In genomic region chr3:32238816-32239637, GRCh38 we compare ENCODE assay signal across 8 cellular contexts. TPM values are rescaled to one million over a fixed set of nuclear protein-coding genes. Genes with fewer than 3 reads are reported as not detected.
A peak's percentile ranks its signal among the peaks of the same experiment; 100 is the strongest.
DNase-seq lines count a peak whose midpoint lies in the region; ATAC-seq and TF ChIP-seq lines count a peak whose summit lies in the region.

No MANE protein-coding gene starts in this region.

- no peak for TF ChIP-seq CTCF in A673 (conservative IDR thresholded peaks at IDR 0.05; ENCODE audit: low read depth, low read length)
- TF ChIP-seq CTCF in WERI-Rb-1 (IDR thresholded peaks at IDR 0.05; ENCODE audit: low read depth, low read length), result no peak
- no peak for TF ChIP-seq CTCF in liver (IDR thresholded peaks at IDR 0.05; ENCODE audit: low read depth, low read length, missing input control)

- BruUV-seq in A673 (replicated peaks; lab: Mats Ljungman, UMichigan), result no TSS peak

- in situ Hi-C loops in KBM-7 (cut with MboI; ENCODE audit: low pct_unique_long_range_greater_than_20kb, low sequenced_read_pairs), result no loop called here

- under 1% methylated on average over 56 of the region's 56 CpGs for WGBS in liver

- peak overlapping the region; percentile 66 for H3K4me3 ChIP-seq in A673 (ENCODE audit: low read depth, low read length, poor library complexity, severe bottlenecking)
- peak overlapping the region; percentile 69 for H3K4me3 ChIP-seq in WERI-Rb-1 (ENCODE audit: low read depth, low read length)
- peak overlapping the region; percentile 80 to 93 (median 82) for H3K4me3 ChIP-seq in liver (ENCODE audit: low read depth in 1 of 3, low read length in 3 of 3)

- POLR2A ChIA-PET in A673 (lab: Charles Lee; ENCODE audit: low non-redundant PET), result no interaction called here

- no peaks in the 10 kb centered on the region for H3K9me3 ChIP-seq in A673 (ENCODE audit: low read depth, low read length, poor library complexity, severe bottlenecking)
- H3K9me3 ChIP-seq in WERI-Rb-1 (ENCODE audit: severe bottlenecking), result no peaks in the 10 kb centered on the region
- no peaks in the 10 kb centered on the region for H3K9me3 ChIP-seq in liver (ENCODE audit: control insufficient read depth in 4 of 4, low read length in 3 of 4)

- ATAC-seq in GM18867 (IDR thresholded peaks at IDR 0.05; ENCODE audit: unreplicated experiment), result peak; percentile 39

- no peak for TF ChIP-seq RAD21 in liver (IDR thresholded peaks at IDR 0.05)

- intact Hi-C loops in A673 (cut with micrococcal nuclease; ENCODE audit: unreplicated experiment), result loop anchor here (5.0 kb wide), 1 partner anchor 62 kb away; no protein-coding TSS in a partner anchor

- peak; percentile 45 for DNase-seq in A673 (ENCODE audit: low spot score)
- peak; percentile 55 for DNase-seq in KBM-7
- DNase-seq in WERI-Rb-1, result peak; percentile 38
- peak; percentile 30 for DNase-seq in dedifferentiated amniotic fluid mesenchymal stem cell (ENCODE audit: extremely low spot score)
- peak; percentile 12 for DNase-seq in stimulated activated CD8-positive, alpha-beta memory T cell treated with anti-CD3 and anti-CD28 coated beads, Interleukin-12 subunit alpha, Interleukin-12 subunit beta, amount 100 ng/mL, for 4 hours (ENCODE audit: low read depth)
- no peak for DNase-seq in NCI-H128 (lab: John Stamatoyannopoulos, UW; ENCODE audit: unreplicated experiment)

- H3K36me3 ChIP-seq in A673 (ENCODE audit: insufficient read depth, low read length, poor library complexity, severe bottlenecking) (no peaks in the 10 kb centered on the region), WERI-Rb-1 (no peaks in the 10 kb centered on the region), liver (ENCODE audit: control insufficient read depth in 4 of 4, insufficient read depth in 3 of 4, low read depth in 1 of 4, low read length in 3 of 4) (no peaks in the 10 kb centered on the region)

- peak overlapping the region in 1 of 2 donors; percentile 79 for H3K9ac ChIP-seq in liver (ENCODE audit: low read depth in 1 of 2, low read length in 2 of 2)

- H3K4me1 ChIP-seq in A673 (ENCODE audit: insufficient read depth, low read length, poor library complexity, severe bottlenecking) (no peaks in the 10 kb centered on the region), liver (ENCODE audit: control insufficient read depth in 4 of 4, insufficient read depth in 4 of 4, low read length in 3 of 4) (peaks cover 8 to 62% (median 44%) of the 10 kb centered on the region in 4 donors)

- H3K27ac ChIP-seq in A673 (ENCODE audit: low read depth, low read length, poor library complexity, severe bottlenecking) (no peak overlapping the region), WERI-Rb-1 (no peak overlapping the region), liver (ENCODE audit: low read depth in 1 of 2, low read length in 2 of 2) (peak overlapping the region; percentile 48 to 87)

- H3K27me3 ChIP-seq in A673 (replicated peaks; ENCODE audit: insufficient read depth, low read depth, low read length, poor library complexity), result peaks cover 23% of the 10 kb centered on the region
- no peaks in the 10 kb centered on the region for H3K27me3 ChIP-seq in WERI-Rb-1 (ENCODE audit: insufficient read depth, low read depth, severe bottlenecking)
- no peaks in the 10 kb centered on the region for H3K27me3 ChIP-seq in liver (ENCODE audit: control insufficient read depth in 4 of 4, insufficient read depth in 4 of 4, low read length in 3 of 4)

- CTCF ChIA-PET in A673 (lab: Charles Lee), result no interaction called here

TF ChIP-seq in liver, 16 proteins besides CTCF, POLR2A, EP300 and RAD21:
- TF ChIP-seq RXRA (IDR thresholded peaks at IDR 0.05), result no peak
- TF ChIP-seq, protein P1, sequence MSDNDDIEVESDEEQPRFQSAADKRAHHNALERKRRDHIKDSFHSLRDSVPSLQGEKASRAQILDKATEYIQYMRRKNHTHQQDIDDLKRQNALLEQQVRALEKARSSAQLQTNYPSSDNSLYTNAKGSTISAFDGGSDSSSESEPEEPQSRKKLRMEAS (IDR thresholded peaks at IDR 0.05), result peak; percentile 56

RNA-seq across cellular contexts. Expression of gene CMTM8, which starts 0.5 kb away (rescaled TPM):
- 1.7 and 2.1 TPM in 2 replicates for total RNA-seq in A673 (2021)
- 1 to 10 TPM; 4.3 to 6.4 TPM for total RNA-seq in liver
- 10 to 100 TPM; 18.6 to 44.6 TPM for polyA plus RNA-seq in liver

Comparison
In these comparisons a context has a peak if more than half of its experiments do, and no peak if none do; other contexts are left out.
1. H3K27ac ChIP-seq: peak in liver (2 of 2); none in A673 (single experiment) and WERI-Rb-1 (single experiment).
2. Peak in every context shown above with its lines, with median percentiles within 50 percentile points of each other: H3K4me3 ChIP-seq.